In the genomic region with DNA sequence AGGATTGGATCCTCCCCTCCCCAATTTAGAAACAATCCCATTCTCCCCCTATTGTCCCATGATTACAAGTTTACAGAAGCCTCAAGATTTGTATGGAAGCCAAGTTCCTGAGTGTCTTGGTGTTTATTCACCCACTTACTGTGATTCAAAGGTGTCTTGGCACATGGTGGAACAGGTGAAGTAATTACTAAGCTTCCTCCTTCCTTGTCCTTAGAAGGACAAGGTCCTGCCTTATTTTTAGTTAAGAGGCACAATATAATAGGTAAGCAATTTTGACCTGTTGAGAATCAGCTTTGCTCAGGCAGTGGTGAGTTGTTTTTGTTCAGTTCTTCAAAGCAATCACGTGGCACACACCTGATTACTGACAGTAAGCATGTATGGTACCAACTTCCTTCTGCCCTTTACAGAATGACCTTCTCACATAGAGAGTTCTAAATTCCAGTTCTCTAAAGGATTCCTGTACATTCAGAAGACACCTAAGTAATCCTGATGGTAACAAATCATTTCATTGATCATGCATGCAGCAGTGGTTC, we compare ENCODE assay signal across 1 cellular context.
TF ChIP-seq lines count a peak whose summit lies in the region.

No MANE protein-coding gene starts in this region.

TF ChIP-seq in GM23338, 12 proteins besides CTCF, POLR2A, EP300 and RAD21 (continued from another document):
- TF ChIP-seq ZNF462 (CRISPR knock-in tag; IDR thresholded peaks at IDR 0.05) (no peak), EZH2phosphoT487 (IDR thresholded peaks at IDR 0.05; ENCODE audit: unreplicated experiment) (no peak), EZH2 (IDR thresholded peaks at IDR 0.05; ENCODE audit: low read depth, unreplicated experiment) (no peak)
